8 cellular contexts compared by ENCODE assay signal in genomic region chr15:90234519-90234988, GRCh38. TPM values are rescaled to one million over a fixed set of nuclear protein-coding genes. Genes with fewer than 3 reads are reported as not detected.
DNase-seq lines count a peak whose midpoint lies in the region; ATAC-seq, FAIRE-seq and TF ChIP-seq lines count a peak whose summit lies in the region.

No MANE protein-coding gene starts in this region.

- peaks cover 42% of the 10 kb centered on the region for H3K4me1 Mint-ChIP-seq in activated T-cell treated with anti-CD3 and anti-CD28 coated beads, Interleukin-2, amount 50 U/mL, for 4 hours (ENCODE audit: low read depth)
- peaks cover 47% of the 10 kb centered on the region for H3K4me1 Mint-ChIP-seq in activated naive CD8-positive, alpha-beta T cell (ENCODE audit: low read depth)

- H3K4me1 ChIP-seq in HepG2 (ENCODE audit: insufficient read depth, low read length) (peaks cover 28% of the 10 kb centered on the region), transverse colon (peaks cover 28 to 46% (median 42%) of the 10 kb centered on the region in 4 donors)

- 16% methylated on average over 10 of the region's 10 CpGs for WGBS in HepG2 (ENCODE audit: low lambda C conversion rate)
- 7 to 24% methylated on average over 2 to 10 of the region's 10 CpGs for WGBS in transverse colon (ENCODE audit: low coverage in 1 of 2), 2 donors

- peaks cover 8% of the 10 kb centered on the region for H3K79me2 ChIP-seq in HepG2 (ENCODE audit: insufficient read depth, low read length)

- H2AFZ ChIP-seq in HepG2 (ENCODE audit: low read length), result peak overlapping the region; percentile 76

- POLR2A ChIA-PET in HepG2 (lab: Yijun Ruan, JAX), result interaction anchor here (1.1 to 4.5 kb wide), 7 partner anchors 10 to 92 kb away, joined by 5 to 50 read pairs (median 9); partner anchors contain the start of genes NGRN and TTLL13

- H4K20me1 ChIP-seq in HepG2 (ENCODE audit: insufficient read depth, low read length), result no peaks in the 10 kb centered on the region

- no peak for TF ChIP-seq POLR2A in HepG2 (IDR thresholded peaks at IDR 0.05; ENCODE audit: insufficient read depth in 1 of 2, low read depth in 2 of 2, low read length in 2 of 2)
- TF ChIP-seq POLR2A in transverse colon (IDR thresholded peaks at IDR 0.05), result no peak

- intact Hi-C loops in HepG2 (cut with micrococcal nuclease; ENCODE audit: unreplicated experiment), result loop anchor here (1.0 to 5.0 kb wide), 2 partner anchors 15 to 33 kb away; partner anchors contain the start of genes NGRN and TTLL13
- intact Hi-C loops in transverse colon (cut with DNase I; ENCODE audit: low total_unique reads), result no loop called here

- peaks cover 22% of the 10 kb centered on the region for H3K36me3 Mint-ChIP-seq in activated T-cell treated with anti-CD3 and anti-CD28 coated beads, Interleukin-2, amount 50 U/mL, for 4 hours (ENCODE audit: insufficient read depth)
- peaks cover 14% of the 10 kb centered on the region for H3K36me3 Mint-ChIP-seq in activated naive CD8-positive, alpha-beta T cell

- H3K36me3 ChIP-seq in HepG2 (replicated peaks in 1 of 2; ENCODE audit: control insufficient read depth in 1 of 2, insufficient read depth in 2 of 2, low read length in 2 of 2), result peaks cover 5 to 36% of the 10 kb centered on the region in 2 experiments
- peaks cover 0 to 21% (median 1%) of the 10 kb centered on the region in 4 donors for H3K36me3 ChIP-seq in transverse colon

- BruUV-seq in HepG2 (replicated peaks; lab: Mats Ljungman, UMichigan), result TSS peak; percentile 80

- in situ Hi-C loops in HepG2 (cut with HindIII; ENCODE audit: extremely low pct_ligation_motif_present, low pct_unique_long_range_greater_than_20kb), result no loop called here
- in situ Hi-C loops in transverse colon (cut with MboI; ENCODE audit: low pct_ligation_motif_present in 1 of 4, low pct_unique_long_range_greater_than_20kb in 1 of 4, low sequenced_read_pairs in 3 of 4), result no loop called here

- peak overlapping the region; percentile 84 for H3K4me2 ChIP-seq in HepG2 (ENCODE audit: low read depth, low read length)

- H3K27ac Mint-ChIP-seq in activated naive CD8-positive, alpha-beta T cell, result peak overlapping the region; percentile 80

- no peaks in the 10 kb centered on the region for H3K27me3 Mint-ChIP-seq in activated T-cell treated with anti-CD3 and anti-CD28 coated beads, Interleukin-2, amount 50 U/mL, for 4 hours (ENCODE audit: low read depth)
- H3K27me3 Mint-ChIP-seq in activated naive CD8-positive, alpha-beta T cell, result no peaks in the 10 kb centered on the region

- no peak for FAIRE-seq in HepG2 (lab: Jason Lieb, UNC)

- no peak for DNase-seq in activated T-cell treated with anti-CD3 and anti-CD28 coated beads, Interleukin-2, amount 50 U/mL, for 4 hours
- no peak for DNase-seq in activated T-cell treated with anti-CD3 and anti-CD28 coated beads, Interleukin-2, amount 50 U/mL, for 1 hour
- DNase-seq in HepG2 (ENCODE audit: low spot score) (peak; percentile 24), transverse colon (no peak), NCI-H2171 (lab: John Stamatoyannopoulos, UW) (no peak)

- no peak for TF ChIP-seq EP300 in HepG2 (IDR thresholded peaks at IDR 0.05; ENCODE audit: low read depth in 2 of 2, low read length in 2 of 2)
- TF ChIP-seq EP300 in HepG2 (CRISPR knock-in tag; IDR thresholded peaks at IDR 0.05; ENCODE audit: borderline replicate concordance), result no peak
- TF ChIP-seq EP300 in transverse colon (IDR thresholded peaks at IDR 0.05; ENCODE audit: low read depth), result no peak

- TF ChIP-seq RAD21 in HepG2 (CRISPR knock-in tag; IDR thresholded peaks at IDR 0.05), result no peak

- H3K27ac ChIP-seq in HepG2 (ENCODE audit: extremely low read length, insufficient read depth, low read length) (peak overlapping the region; percentile 94), transverse colon (peak overlapping the region; percentile 90 to 99 (median 96))

- H3K9me3 ChIP-seq in HepG2 (ENCODE audit: low read length) (no peaks in the 10 kb centered on the region), transverse colon (no peaks in the 10 kb centered on the region)

- H3K27me3 ChIP-seq in HepG2 (ENCODE audit: control insufficient read depth in 1 of 2, insufficient read depth in 2 of 2, low read length in 2 of 2), result no peaks in the 10 kb centered on the region; a peak in 1 of 5 replicates
- H3K27me3 ChIP-seq in transverse colon, result no peaks in the 10 kb centered on the region

- TF ChIP-seq CTCF in HepG2 (CRISPR knock-in tag; IDR thresholded peaks at IDR 0.05), result no peak
- no peak for TF ChIP-seq CTCF in transverse colon (IDR thresholded peaks at IDR 0.05)

- no peaks in the 10 kb centered on the region for H3K9me3 Mint-ChIP-seq in activated T-cell treated with anti-CD3 and anti-CD28 coated beads, Interleukin-2, amount 50 U/mL, for 4 hours
- H3K9me3 Mint-ChIP-seq in activated naive CD8-positive, alpha-beta T cell (ENCODE audit: low read depth), result no peaks in the 10 kb centered on the region

- H3K4me3 Mint-ChIP-seq in activated T-cell treated with anti-CD3 and anti-CD28 coated beads, Interleukin-2, amount 50 U/mL, for 4 hours, result peak overlapping the region; percentile 94
- H3K4me3 Mint-ChIP-seq in activated naive CD8-positive, alpha-beta T cell, result peak overlapping the region; percentile 89

- ATAC-seq in activated T-cell treated with anti-CD3 and anti-CD28 coated beads, Interleukin-2, amount 50 U/mL, for 4 hours, result no peak
- ATAC-seq in HepG2 (no peak), GM18858 (IDR thresholded peaks at IDR 0.05; ENCODE audit: unreplicated experiment) (no peak), HG02759 (IDR thresholded peaks at IDR 0.05; ENCODE audit: unreplicated experiment) (no peak)

- CTCF ChIA-PET in HepG2 (lab: Yijun Ruan, JAX; ENCODE audit: low intra/inter-chr PET ratio, low total read pairs), result no interaction called here

- H3K4me3 ChIP-seq in HepG2 (replicated peaks in 1 of 3; ENCODE audit: insufficient read depth in 1 of 3, low read depth in 2 of 3, low read length in 3 of 3) (peak overlapping the region; percentile 73 to 86 (median 80)), transverse colon (peak overlapping the region; percentile 56 to 92 (median 71))

- peak overlapping the region; percentile 67 for H3K9ac ChIP-seq in HepG2 (ENCODE audit: insufficient read depth, low read depth, low read length)

RNA-seq across cellular contexts. Expression of gene GDPGP1, which starts 0.5 kb away (rescaled TPM):
- total RNA-seq in activated T-cell treated with anti-CD3 and anti-CD28 coated beads, Interleukin-2, amount 50 U/mL, for 4 hours, result 10 to 100 TPM; 11.4 to 12.9 (median 11.9) TPM
- total RNA-seq in HepG2 (2016; rRNA removed; fragmentation: Illumina TruSeq; extraction: Trizol) (4.3 and 5.0 TPM in 2 replicates), transverse colon (10 to 100 TPM in 3 of 4 donors, 1 to 10 TPM in 1; 6.8 to 28.8 (median 21.3) TPM)
- total RNA-seq in HepG2 (2016; cell fraction: cytosol; rRNA removed; fragmentation: Illumina TruSeq; extraction: Trizol; ENCODE audit: low read depth), result 1.2 TPM in 2 replicates
- total RNA-seq in HepG2 (2016; cell fraction: insoluble cytoplasmic fraction; rRNA removed; fragmentation: Illumina TruSeq; extraction: Trizol), result 5.0 and 6.6 TPM in 2 replicates
- 2.4 and 2.8 TPM in 2 replicates for total RNA-seq in HepG2 (2016; cell fraction: membrane; rRNA removed; fragmentation: Illumina TruSeq; extraction: Trizol)
- total RNA-seq in HepG2 (2016; cell fraction: nucleus; rRNA removed; fragmentation: Illumina TruSeq; extraction: Trizol), result 4.7 and 4.8 TPM in 2 replicates
- polyA plus RNA-seq in HepG2 (2011; rRNA removed), result 1.5 and 2.2 TPM in 2 replicates
- polyA plus RNA-seq in HepG2 (2011; cell fraction: cytosol; rRNA removed), result 0.83 and 1.3 TPM in 2 replicates
- 6.5 and 7.4 TPM in 2 replicates for polyA plus RNA-seq in HepG2 (2011; cell fraction: nucleus; rRNA removed)
- polyA plus RNA-seq in HepG2 (2012), result 0.84 and 1.2 TPM in 2 replicates
- polyA plus RNA-seq in HepG2 (2016; cell fraction: cytosol; fragmentation: Illumina TruSeq; extraction: Trizol; ENCODE audit: low read depth), result 0.17 and 0.42 TPM in 2 replicates
- 2.4 and 3.1 TPM in 2 replicates for polyA plus RNA-seq in HepG2 (2016; cell fraction: insoluble cytoplasmic fraction; fragmentation: Illumina TruSeq; extraction: Trizol; ENCODE audit: low read depth)
- 0.72 and 0.86 TPM in 2 replicates for polyA plus RNA-seq in HepG2 (2016; cell fraction: membrane; fragmentation: Illumina TruSeq; extraction: Trizol; ENCODE audit: low read depth)
- polyA plus RNA-seq in HepG2 (2016; cell fraction: nucleus; fragmentation: Illumina TruSeq; extraction: Trizol; ENCODE audit: insufficient read depth, low read depth), result 2.7 and 3.3 TPM in 2 replicates
- polyA minus RNA-seq in HepG2 (2011; rRNA and poly(A)+ RNA removed; ENCODE audit: low replicate concordance), result 18.9 and 23.4 TPM in 2 replicates
- 1.2 and 3.0 TPM in 2 replicates for polyA minus RNA-seq in HepG2 (2011; cell fraction: cytosol; rRNA and poly(A)+ RNA removed)
- 12.5 and 15.4 TPM in 2 replicates for polyA minus RNA-seq in HepG2 (2011; cell fraction: nucleus; rRNA and poly(A)+ RNA removed)

RNA-seq across cellular contexts. Expression of gene CIB1, which starts 0.8 kb away (rescaled TPM):
- 100 to 1,000 TPM; 130 to 158 (median 151) TPM for total RNA-seq in activated T-cell treated with anti-CD3 and anti-CD28 coated beads, Interleukin-2, amount 50 U/mL, for 4 hours
- 38.7 and 52.4 TPM in 2 replicates for total RNA-seq in HepG2 (2016; rRNA removed; fragmentation: Illumina TruSeq; extraction: Trizol)
- 18.8 and 20.6 TPM in 2 replicates for total RNA-seq in HepG2 (2016; cell fraction: cytosol; rRNA removed; fragmentation: Illumina TruSeq; extraction: Trizol; ENCODE audit: low read depth)
- total RNA-seq in HepG2 (2016; cell fraction: insoluble cytoplasmic fraction; rRNA removed; fragmentation: Illumina TruSeq; extraction: Trizol), result 43.1 and 52.3 TPM in 2 replicates
- 30.4 and 35.8 TPM in 2 replicates for total RNA-seq in HepG2 (2016; cell fraction: membrane; rRNA removed; fragmentation: Illumina TruSeq; extraction: Trizol)
- 22.1 and 24.2 TPM in 2 replicates for total RNA-seq in HepG2 (2016; cell fraction: nucleus; rRNA removed; fragmentation: Illumina TruSeq; extraction: Trizol)
- 72.7 and 73.6 TPM in 2 replicates for polyA plus RNA-seq in HepG2 (2011; rRNA removed)
- 50.7 and 83.9 TPM in 2 replicates for polyA plus RNA-seq in HepG2 (2011; cell fraction: cytosol; rRNA removed)
- 47.6 and 49.0 TPM in 2 replicates for polyA plus RNA-seq in HepG2 (2011; cell fraction: nucleus; rRNA removed)
- 22.9 and 33.8 TPM in 2 replicates for polyA plus RNA-seq in HepG2 (2012)
- 38.0 and 44.9 TPM in 2 replicates for polyA plus RNA-seq in HepG2 (2016; cell fraction: cytosol; fragmentation: Illumina TruSeq; extraction: Trizol; ENCODE audit: low read depth)
- polyA plus RNA-seq in HepG2 (2016; cell fraction: insoluble cytoplasmic fraction; fragmentation: Illumina TruSeq; extraction: Trizol; ENCODE audit: low read depth), result 88.2 and 89.6 TPM in 2 replicates
- 44.3 and 53.1 TPM in 2 replicates for polyA plus RNA-seq in HepG2 (2016; cell fraction: membrane; fragmentation: Illumina TruSeq; extraction: Trizol; ENCODE audit: low read depth)
- 71.0 and 73.3 TPM in 2 replicates for polyA plus RNA-seq in HepG2 (2016; cell fraction: nucleus; fragmentation: Illumina TruSeq; extraction: Trizol; ENCODE audit: insufficient read depth, low read depth)
- polyA minus RNA-seq in HepG2 (2011; rRNA and poly(A)+ RNA removed; ENCODE audit: low replicate concordance), result 45.8 and 91.0 TPM in 2 replicates
- polyA minus RNA-seq in HepG2 (2011; cell fraction: cytosol; rRNA and poly(A)+ RNA removed), result 10.3 and 12.9 TPM in 2 replicates
- 5.7 TPM in 2 replicates for polyA minus RNA-seq in HepG2 (2011; cell fraction: nucleus; rRNA and poly(A)+ RNA removed)
- 100 to 1,000 TPM in 3 of 4 donors, 10 to 100 TPM in 1; 38.4 to 156 (median 131) TPM for total RNA-seq in transverse colon

RNA-seq across cellular contexts. Expression of gene TTLL13, which starts 14.8 kb away (rescaled TPM):
- under 1 TPM in 2 of 3 donors, not detected in 1; 0.19 to 0.95 TPM for total RNA-seq in activated T-cell treated with anti-CD3 and anti-CD28 coated beads, Interleukin-2, amount 50 U/mL, for 4 hours
- total RNA-seq in HepG2 (2016; rRNA removed; fragmentation: Illumina TruSeq; extraction: Trizol), result 0.29 TPM in 1 of 2 replicates, not detected in the other
- 0.09 TPM in 1 of 2 replicates, not detected in the other for total RNA-seq in HepG2 (2016; cell fraction: cytosol; rRNA removed; fragmentation: Illumina TruSeq; extraction: Trizol; ENCODE audit: low read depth)
- 0.11 TPM in 1 of 2 replicates, not detected in the other for total RNA-seq in HepG2 (2016; cell fraction: insoluble cytoplasmic fraction; rRNA removed; fragmentation: Illumina TruSeq; extraction: Trizol)
- total RNA-seq in HepG2 (2016; cell fraction: membrane; rRNA removed; fragmentation: Illumina TruSeq; extraction: Trizol), result 0.21 TPM in 1 of 2 replicates, not detected in the other
- total RNA-seq in HepG2 (2016; cell fraction: nucleus; rRNA removed; fragmentation: Illumina TruSeq; extraction: Trizol), result 0.25 TPM in 1 of 2 replicates, not detected in the other
- 0.07 and 0.08 TPM in 2 replicates for polyA plus RNA-seq in HepG2 (2011; rRNA removed)
- polyA plus RNA-seq in HepG2 (2011; cell fraction: cytosol; rRNA removed), result 0.04 and 0.14 TPM in 2 replicates
- polyA plus RNA-seq in HepG2 (2011; cell fraction: nucleus; rRNA removed), result 0.21 and 0.51 TPM in 2 replicates
- not detected in 2 replicates for polyA plus RNA-seq in HepG2 (2012)
- not detected in 2 replicates for polyA plus RNA-seq in HepG2 (2016; cell fraction: cytosol; fragmentation: Illumina TruSeq; extraction: Trizol; ENCODE audit: low read depth)
- polyA plus RNA-seq in HepG2 (2016; cell fraction: insoluble cytoplasmic fraction; fragmentation: Illumina TruSeq; extraction: Trizol; ENCODE audit: low read depth), result not detected in 2 replicates
- polyA plus RNA-seq in HepG2 (2016; cell fraction: membrane; fragmentation: Illumina TruSeq; extraction: Trizol; ENCODE audit: low read depth), result 0.09 TPM in 1 of 2 replicates, not detected in the other
- 0.28 TPM in 1 of 2 replicates, not detected in the other for polyA plus RNA-seq in HepG2 (2016; cell fraction: nucleus; fragmentation: Illumina TruSeq; extraction: Trizol; ENCODE audit: insufficient read depth, low read depth)
- polyA minus RNA-seq in HepG2 (2011; rRNA and poly(A)+ RNA removed; ENCODE audit: low replicate concordance), result not detected in 2 replicates
- polyA minus RNA-seq in HepG2 (2011; cell fraction: cytosol; rRNA and poly(A)+ RNA removed), result not detected in 2 replicates
- polyA minus RNA-seq in HepG2 (2011; cell fraction: nucleus; rRNA and poly(A)+ RNA removed), result 0.26 TPM in 1 of 2 replicates, not detected in the other
- total RNA-seq in transverse colon, result under 1 TPM in 1 of 4 donors, not detected in 3; 0.27 TPM

RNA-seq across cellular contexts. Expression of gene NGRN, which starts 30.9 kb away (rescaled TPM):
- total RNA-seq in activated T-cell treated with anti-CD3 and anti-CD28 coated beads, Interleukin-2, amount 50 U/mL, for 4 hours, result 10 to 100 TPM; 36.9 to 38.0 (median 37.1) TPM
- 63.7 and 77.7 TPM in 2 replicates for total RNA-seq in HepG2 (2016; rRNA removed; fragmentation: Illumina TruSeq; extraction: Trizol)
- total RNA-seq in HepG2 (2016; cell fraction: cytosol; rRNA removed; fragmentation: Illumina TruSeq; extraction: Trizol; ENCODE audit: low read depth), result 11.5 and 13.8 TPM in 2 replicates
- 60.1 and 83.0 TPM in 2 replicates for total RNA-seq in HepG2 (2016; cell fraction: insoluble cytoplasmic fraction; rRNA removed; fragmentation: Illumina TruSeq; extraction: Trizol)
- 39.4 and 40.9 TPM in 2 replicates for total RNA-seq in HepG2 (2016; cell fraction: membrane; rRNA removed; fragmentation: Illumina TruSeq; extraction: Trizol)
- 26.7 and 28.3 TPM in 2 replicates for total RNA-seq in HepG2 (2016; cell fraction: nucleus; rRNA removed; fragmentation: Illumina TruSeq; extraction: Trizol)
- 39.8 and 44.2 TPM in 2 replicates for polyA plus RNA-seq in HepG2 (2011; rRNA removed)
- 31.8 and 47.0 TPM in 2 replicates for polyA plus RNA-seq in HepG2 (2011; cell fraction: cytosol; rRNA removed)
- polyA plus RNA-seq in HepG2 (2011; cell fraction: nucleus; rRNA removed), result 12.2 and 16.6 TPM in 2 replicates
- polyA plus RNA-seq in HepG2 (2012), result 42.4 and 48.2 TPM in 2 replicates
- polyA plus RNA-seq in HepG2 (2016; cell fraction: cytosol; fragmentation: Illumina TruSeq; extraction: Trizol; ENCODE audit: low read depth), result 13.2 and 14.3 TPM in 2 replicates
- polyA plus RNA-seq in HepG2 (2016; cell fraction: insoluble cytoplasmic fraction; fragmentation: Illumina TruSeq; extraction: Trizol; ENCODE audit: low read depth), result 79.7 and 93.5 TPM in 2 replicates
- 29.5 and 31.6 TPM in 2 replicates for polyA plus RNA-seq in HepG2 (2016; cell fraction: membrane; fragmentation: Illumina TruSeq; extraction: Trizol; ENCODE audit: low read depth)
- 39.0 and 42.2 TPM in 2 replicates for polyA plus RNA-seq in HepG2 (2016; cell fraction: nucleus; fragmentation: Illumina TruSeq; extraction: Trizol; ENCODE audit: insufficient read depth, low read depth)
- polyA minus RNA-seq in HepG2 (2011; rRNA and poly(A)+ RNA removed; ENCODE audit: low replicate concordance), result 32.4 and 58.8 TPM in 2 replicates
- 15.7 and 19.1 TPM in 2 replicates for polyA minus RNA-seq in HepG2 (2011; cell fraction: cytosol; rRNA and poly(A)+ RNA removed)
- 11.7 and 13.3 TPM in 2 replicates for polyA minus RNA-seq in HepG2 (2011; cell fraction: nucleus; rRNA and poly(A)+ RNA removed)
- 10 to 100 TPM; 27.7 to 58.3 (median 44.5) TPM for total RNA-seq in transverse colon

RNA-seq across cellular contexts. Expression of gene SEMA4B, which starts 33.4 kb away (rescaled TPM):
- total RNA-seq in activated T-cell treated with anti-CD3 and anti-CD28 coated beads, Interleukin-2, amount 50 U/mL, for 4 hours, result 1 to 10 TPM; 4.7 to 8.2 (median 7.7) TPM
- total RNA-seq in HepG2 (2016; rRNA removed; fragmentation: Illumina TruSeq; extraction: Trizol) (1.3 and 2.1 TPM in 2 replicates), transverse colon (100 to 1,000 TPM; 115 to 193 (median 134) TPM)
- total RNA-seq in HepG2 (2016; cell fraction: cytosol; rRNA removed; fragmentation: Illumina TruSeq; extraction: Trizol; ENCODE audit: low read depth), result 2.8 and 3.6 TPM in 2 replicates
- total RNA-seq in HepG2 (2016; cell fraction: insoluble cytoplasmic fraction; rRNA removed; fragmentation: Illumina TruSeq; extraction: Trizol), result 1.8 and 2.7 TPM in 2 replicates
- 1.5 and 1.8 TPM in 2 replicates for total RNA-seq in HepG2 (2016; cell fraction: membrane; rRNA removed; fragmentation: Illumina TruSeq; extraction: Trizol)
- total RNA-seq in HepG2 (2016; cell fraction: nucleus; rRNA removed; fragmentation: Illumina TruSeq; extraction: Trizol), result 4.4 and 5.3 TPM in 2 replicates
- 17.0 and 31.8 TPM in 2 replicates for polyA plus RNA-seq in HepG2 (2011; rRNA removed)
- 11.3 and 13.8 TPM in 2 replicates for polyA plus RNA-seq in HepG2 (2011; cell fraction: cytosol; rRNA removed)
- 63.8 and 71.1 TPM in 2 replicates for polyA plus RNA-seq in HepG2 (2011; cell fraction: nucleus; rRNA removed)
- 11.2 and 22.4 TPM in 2 replicates for polyA plus RNA-seq in HepG2 (2012)
- polyA plus RNA-seq in HepG2 (2016; cell fraction: cytosol; fragmentation: Illumina TruSeq; extraction: Trizol; ENCODE audit: low read depth), result 0.40 and 0.47 TPM in 2 replicates
- polyA plus RNA-seq in HepG2 (2016; cell fraction: insoluble cytoplasmic fraction; fragmentation: Illumina TruSeq; extraction: Trizol; ENCODE audit: low read depth), result 2.0 and 2.2 TPM in 2 replicates
- polyA plus RNA-seq in HepG2 (2016; cell fraction: membrane; fragmentation: Illumina TruSeq; extraction: Trizol; ENCODE audit: low read depth), result 0.70 and 1.2 TPM in 2 replicates
- polyA plus RNA-seq in HepG2 (2016; cell fraction: nucleus; fragmentation: Illumina TruSeq; extraction: Trizol; ENCODE audit: insufficient read depth, low read depth), result 14.4 and 14.8 TPM in 2 replicates
- polyA minus RNA-seq in HepG2 (2011; rRNA and poly(A)+ RNA removed; ENCODE audit: low replicate concordance), result 42.2 and 71.8 TPM in 2 replicates
- polyA minus RNA-seq in HepG2 (2011; cell fraction: cytosol; rRNA and poly(A)+ RNA removed), result 25.4 and 35.9 TPM in 2 replicates
- polyA minus RNA-seq in HepG2 (2011; cell fraction: nucleus; rRNA and poly(A)+ RNA removed), result 35.4 and 39.4 TPM in 2 replicates
